ENCODE assay signal across 26 cellular contexts in genomic region chr19:51820821-51821446, GRCh38. TPM values are rescaled to one million over a fixed set of nuclear protein-coding genes. Genes with fewer than 3 reads are reported as not detected.
"Had no signal": no experiment of that assay in that cellular context is flagged by ENCODE, and none has a peak within 500 bp of the region (broad histone marks: within the 10 kb centered on the region; RNA-seq: fewer than 3 reads in every experiment).

No MANE protein-coding gene starts in this region.

- DNase-seq: activated CD4-positive, alpha-beta memory T cell treated with anti-CD3 and anti-CD28 coated beads for 36 hours; activated CD4-positive, alpha-beta T cell treated with anti-CD3 and anti-CD28 coated beads, Interleukin-2, amount 10 ng/mL, durations not matched to agents 7 days and 5 days; activated CD4-positive, CD25-positive, alpha-beta regulatory T cell; activated CD8-positive, alpha-beta memory T cell treated with anti-CD3 and anti-CD28 coated beads for 24 hours; activated gamma-delta T cell treated with Interleukin-2 at 50 U/mL for 16 hours; activated naive CD4-positive, alpha-beta T cell treated with anti-CD3 and anti-CD28 coated beads, Interleukin-2, amount 10 ng/mL, durations not matched to agents 7 days and 5 days; activated naive CD8-positive, alpha-beta T cell treated with anti-CD3 and anti-CD28 coated beads for 36 hours; activated T-cell treated with anti-CD3 and anti-CD28 coated beads, Interleukin-2, amount 50 U/mL, for 48 hours; anterior cingulate cortex; caudate nucleus; MG63; NCI-H1092; NCI-H1417; NCI-H1694; NCI-H2029 treated with DMSO at 0.1 percent for 48 hours; NCI-H446; NCI-H524; PC-3; SHP77 treated with DMSO at 0.1 percent for 48 hours; T-cell; T-helper 2 cell; T1000 had no signal

- H3K4me1 Mint-ChIP-seq: activated CD4-positive, alpha-beta T cell treated with anti-CD3 and anti-CD28 coated beads, Interleukin-2, amount 10 ng/mL, durations not matched to agents 7 days and 5 days; activated naive CD4-positive, alpha-beta T cell treated with anti-CD3 and anti-CD28 coated beads, Interleukin-2, amount 10 ng/mL, durations not matched to agents 7 days and 5 days; activated naive CD8-positive, alpha-beta T cell treated with anti-CD3 and anti-CD28 coated beads for 36 hours; T-cell had no signal

- H3K4me3 ChIP-seq: breast epithelium, MG63 had no signal

- H3K27ac Mint-ChIP-seq: activated CD4-positive, alpha-beta memory T cell treated with anti-CD3 and anti-CD28 coated beads for 36 hours; activated CD4-positive, alpha-beta T cell treated with anti-CD3 and anti-CD28 coated beads, Interleukin-2, amount 10 ng/mL, durations not matched to agents 7 days and 5 days; activated naive CD4-positive, alpha-beta T cell treated with anti-CD3 and anti-CD28 coated beads, Interleukin-2, amount 10 ng/mL, durations not matched to agents 7 days and 5 days; activated naive CD8-positive, alpha-beta T cell treated with anti-CD3 and anti-CD28 coated beads for 36 hours; activated T-helper 2 cell treated with anti-CD3 and anti-CD28 coated beads, Interferon-gamma antibody, Interleukin-2, Interleukin-4, amounts not matched to agents 10 μg/mL and 5 μg/mL and 100 μg/mL, durations not matched to agents 14 hours and 24 hours and 36 hours; T-cell had no signal

- H3K27me3 Mint-ChIP-seq: activated CD4-positive, alpha-beta memory T cell treated with anti-CD3 and anti-CD28 coated beads for 36 hours; activated CD4-positive, alpha-beta T cell treated with anti-CD3 and anti-CD28 coated beads, Interleukin-2, amount 10 ng/mL, durations not matched to agents 7 days and 5 days; activated naive CD4-positive, alpha-beta T cell treated with anti-CD3 and anti-CD28 coated beads, Interleukin-2, amount 10 ng/mL, durations not matched to agents 7 days and 5 days; activated naive CD8-positive, alpha-beta T cell treated with anti-CD3 and anti-CD28 coated beads for 36 hours; T-cell had no signal

- H3K27ac ChIP-seq: breast epithelium, VCaP had no signal

- H3K4me3 Mint-ChIP-seq: activated CD4-positive, alpha-beta memory T cell treated with anti-CD3 and anti-CD28 coated beads for 36 hours; activated CD4-positive, alpha-beta T cell treated with anti-CD3 and anti-CD28 coated beads, Interleukin-2, amount 10 ng/mL, durations not matched to agents 7 days and 5 days; activated naive CD4-positive, alpha-beta T cell treated with anti-CD3 and anti-CD28 coated beads, Interleukin-2, amount 10 ng/mL, durations not matched to agents 7 days and 5 days; activated naive CD8-positive, alpha-beta T cell treated with anti-CD3 and anti-CD28 coated beads for 36 hours; T-cell had no signal

- H3K36me3 Mint-ChIP-seq: activated naive CD4-positive, alpha-beta T cell treated with anti-CD3 and anti-CD28 coated beads, Interleukin-2, amount 10 ng/mL, durations not matched to agents 7 days and 5 days had no signal

- ATAC-seq: PC-3, T-cell had no signal

- H3K27me3 ChIP-seq: breast epithelium, MG63 had no signal

- H3K9me3 ChIP-seq: breast epithelium, MG63 had no signal

- H3K4me1 ChIP-seq: breast epithelium had no signal

- H3K36me3 ChIP-seq: breast epithelium, MG63 had no signal

RNA-seq across cellular contexts. Expression of gene FPR3, which starts 26.0 kb away (rescaled TPM):
- total RNA-seq: activated CD4-positive, alpha-beta memory T cell treated with anti-CD3 and anti-CD28 coated beads for 36 hours; activated CD4-positive, alpha-beta T cell treated with anti-CD3 and anti-CD28 coated beads, Interleukin-2, amount 10 ng/mL, durations not matched to agents 7 days and 5 days; activated naive CD8-positive, alpha-beta T cell treated with anti-CD3 and anti-CD28 coated beads for 36 hours; activated T-helper 2 cell treated with anti-CD3 and anti-CD28 coated beads, Interferon-gamma antibody, Interleukin-2, Interleukin-4, amounts not matched to agents 10 μg/mL and 5 μg/mL and 100 μg/mL, durations not matched to agents 14 hours and 24 hours and 36 hours; SK-MEL-5 had no signal

RNA-seq across cellular contexts. Expression of gene FPR2, which starts 60.0 kb away (rescaled TPM):
- total RNA-seq: activated CD4-positive, alpha-beta memory T cell treated with anti-CD3 and anti-CD28 coated beads for 36 hours; activated CD4-positive, alpha-beta T cell treated with anti-CD3 and anti-CD28 coated beads, Interleukin-2, amount 10 ng/mL, durations not matched to agents 7 days and 5 days; activated naive CD8-positive, alpha-beta T cell treated with anti-CD3 and anti-CD28 coated beads for 36 hours; activated T-helper 2 cell treated with anti-CD3 and anti-CD28 coated beads, Interferon-gamma antibody, Interleukin-2, Interleukin-4, amounts not matched to agents 10 μg/mL and 5 μg/mL and 100 μg/mL, durations not matched to agents 14 hours and 24 hours and 36 hours; PC-3; SK-MEL-5; T-cell had no signal
